Comparison of ENCODE assay signal across 12 cellular contexts in the genomic region with DNA sequence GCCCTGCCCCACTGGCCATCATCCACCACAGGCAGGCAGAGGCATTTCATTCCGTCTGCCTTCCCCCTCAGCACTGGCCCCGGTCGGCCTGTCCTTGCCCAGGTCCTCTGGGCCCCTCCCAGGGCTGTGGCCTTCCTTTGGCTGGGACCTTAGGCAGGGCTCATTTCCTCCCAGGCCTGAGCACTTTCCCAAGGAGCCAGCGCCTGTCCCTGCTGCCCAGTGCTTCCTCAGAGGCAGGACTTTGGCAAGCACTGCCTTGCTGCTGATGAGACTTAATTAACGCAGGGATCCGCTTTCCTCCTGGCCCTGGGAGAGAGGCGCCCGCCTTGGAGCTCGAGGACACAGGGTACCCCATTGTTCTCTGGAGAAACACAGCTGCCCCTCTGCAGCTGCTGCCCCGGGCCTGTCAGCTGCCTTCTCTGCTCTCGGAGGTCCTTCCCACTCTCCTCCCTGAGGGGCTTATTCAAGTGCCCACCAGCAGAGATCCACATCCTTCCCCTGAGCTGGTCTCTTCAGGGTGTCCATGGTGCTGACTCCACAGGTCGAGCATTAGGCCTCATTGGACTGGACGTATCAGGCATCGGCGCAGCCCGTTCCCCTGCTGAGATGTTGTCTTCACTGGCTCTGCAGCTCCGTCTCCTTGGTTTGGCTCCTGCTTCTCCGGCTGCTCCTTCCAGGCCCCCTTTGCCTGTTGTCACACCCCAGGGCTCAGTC. TPM values are rescaled to one million over a fixed set of nuclear protein-coding genes. Genes with fewer than 3 reads are reported as not detected.
DNase-seq lines count a peak whose midpoint lies in the region; ATAC-seq and TF ChIP-seq lines count a peak whose summit lies in the region.
"Had no signal": no experiment of that assay in that cellular context is flagged by ENCODE, and none has a peak within 500 bp of the region (broad histone marks: within the 10 kb centered on the region; RNA-seq: fewer than 3 reads in every experiment).

No MANE protein-coding gene starts in this region.

- H3K9ac ChIP-seq in colonic mucosa (ENCODE audit: low read depth in 2 of 2, low read length in 2 of 2), result no peak overlapping the region
- H3K9ac ChIP-seq: KMS-11 had no signal

- H3K36me3 Mint-ChIP-seq in glutamatergic neuron (ENCODE audit: unreplicated experiment), result no peaks in the 10 kb centered on the region

- DNase-seq in AG10803 (ENCODE audit: low read depth) (peak; percentile 73), Panc1 (ENCODE audit: low read depth, low spot score) (no peak), glutamatergic neuron (no peak), occipital lobe (lab: John Stamatoyannopoulos, UW) (peak; percentile 43), GM20000 (ENCODE audit: low spot score) (no peak), colonic mucosa (no peak)
- DNase-seq: activated T-cell treated with anti-CD3 and anti-CD28 coated beads for 4 hours; BE2C; effector memory CD8-positive, alpha-beta T cell had no signal

- intact Hi-C loops in Panc1 (cut with micrococcal nuclease; ENCODE audit: unreplicated experiment), result loop anchor here (5.0 kb wide), 1 partner anchor 44 kb away; a partner anchor contains a TSS
- intact Hi-C loops in colonic mucosa (cut with DNase I), result no loop called here

- H3K4me1 Mint-ChIP-seq in glutamatergic neuron (ENCODE audit: low read depth, unreplicated experiment), result peaks cover 52% of the 10 kb centered on the region

- peak overlapping the region; percentile 41 for H3K4me3 Mint-ChIP-seq in glutamatergic neuron (ENCODE audit: unreplicated experiment)
- H3K4me3 Mint-ChIP-seq: effector memory CD8-positive, alpha-beta T cell had no signal

- POLR2A ChIA-PET in Panc1 (lab: Charles Lee), result no interaction called here

- H3K27ac ChIP-seq in Panc1 (ENCODE audit: low read length) (no peak overlapping the region), colonic mucosa (no peak overlapping the region)
- H3K27ac ChIP-seq: KMS-11 had no signal

- H3K9me3 ChIP-seq in Panc1 (ENCODE audit: control insufficient read depth, insufficient read depth, low read depth, low read length) (no peaks in the 10 kb centered on the region), colonic mucosa (no peaks in the 10 kb centered on the region)
- H3K9me3 ChIP-seq: BE2C had no signal

- peaks cover 19% of the 10 kb centered on the region for H3K9me3 Mint-ChIP-seq in glutamatergic neuron (ENCODE audit: unreplicated experiment)
- H3K9me3 Mint-ChIP-seq: effector memory CD8-positive, alpha-beta T cell had no signal

- peaks cover 11% of the 10 kb centered on the region for H3K4me1 ChIP-seq in Panc1 (ENCODE audit: control insufficient read depth, insufficient read depth, low read length)
- H3K4me1 ChIP-seq in colonic mucosa, result no peaks in the 10 kb centered on the region

- no TSS peak for BruUV-seq in Panc1 (replicated peaks; lab: Mats Ljungman, UMichigan)

- peaks cover 16% of the 10 kb centered on the region for H3K27me3 Mint-ChIP-seq in glutamatergic neuron (ENCODE audit: unreplicated experiment)

- H3K27me3 ChIP-seq in Panc1 (ENCODE audit: control insufficient read depth, insufficient read depth, low read length) (no peaks in the 10 kb centered on the region), colonic mucosa (no peaks in the 10 kb centered on the region)
- H3K27me3 ChIP-seq: BE2C had no signal

- CTCF ChIA-PET in Panc1 (lab: Charles Lee), result interaction anchor here (0.6 kb wide), 2 partner anchors 54 to 71 kb away, joined by 3 to 4 read pairs; no protein-coding TSS in a partner anchor

- H3K27ac Mint-ChIP-seq in glutamatergic neuron (ENCODE audit: unreplicated experiment), result peak overlapping the region; percentile 69
- H3K27ac Mint-ChIP-seq: effector memory CD8-positive, alpha-beta T cell had no signal

- ATAC-seq in Panc1 (peak; percentile 23; the same call in 1 of the 2 replicates), GM19397 (IDR thresholded peaks at IDR 0.05; ENCODE audit: unreplicated experiment) (no peak), GM18517 (IDR thresholded peaks at IDR 0.05; ENCODE audit: unreplicated experiment) (no peak)
- ATAC-seq: effector memory CD8-positive, alpha-beta T cell had no signal

- H3K4me3 ChIP-seq in AG10803 (ENCODE audit: low read length) (no peak overlapping the region), Panc1 (ENCODE audit: low read depth in 2 of 2, low read length in 2 of 2) (no peak overlapping the region), colonic mucosa (no peak overlapping the region)

- TF ChIP-seq CTCF in AG10803 (conservative IDR thresholded peaks at IDR 0.05; ENCODE audit: low read length) (no peak), Panc1 (IDR thresholded peaks at IDR 0.05) (no peak), glutamatergic neuron (IDR thresholded peaks at IDR 0.05; ENCODE audit: partially characterized antibody, unreplicated experiment) (no peak), GM20000 (IDR thresholded peaks at IDR 0.05; ENCODE audit: extremely low read depth, missing control alignments) (no peak), colonic mucosa (IDR thresholded peaks at IDR 0.05) (no peak)

- H3K36me3 ChIP-seq in Panc1 (ENCODE audit: control insufficient read depth, insufficient read depth, low read length), result no peaks in the 10 kb centered on the region
- H3K36me3 ChIP-seq in colonic mucosa, result no peaks in the 10 kb centered on the region
- H3K36me3 ChIP-seq: BE2C had no signal

- in situ Hi-C loops in Panc1 (cut with HindIII; ENCODE audit: low pct_unique_long_range_greater_than_20kb, low sequenced_read_pairs), result no loop called here

RNA-seq across cellular contexts. Expression of a gene that starts 42.9 kb away (rescaled TPM):
- total RNA-seq in Panc1 (2021; ENCODE audit: unreplicated experiment), result 3.8 TPM
- 3.7 TPM for polyA plus RNA-seq in Panc1 (2012; ENCODE audit: insufficient read length)
- total RNA-seq in glutamatergic neuron (ENCODE audit: unreplicated experiment), result 9.0 TPM
- total RNA-seq in occipital lobe, result 3.0 TPM
- total RNA-seq in colonic mucosa, result 1 to 10 TPM; 2.5 TPM

Comparison
In these comparisons a context has a peak if more than half of its experiments do, and no peak if none do; other contexts are left out.
1. DNase-seq: peak in AG10803 (single experiment) and occipital lobe (single experiment); none in Panc1 (single experiment), glutamatergic neuron (single experiment), GM20000 (single experiment) and colonic mucosa (single experiment).